8 cellular contexts compared by ENCODE assay signal in the genomic region with DNA sequence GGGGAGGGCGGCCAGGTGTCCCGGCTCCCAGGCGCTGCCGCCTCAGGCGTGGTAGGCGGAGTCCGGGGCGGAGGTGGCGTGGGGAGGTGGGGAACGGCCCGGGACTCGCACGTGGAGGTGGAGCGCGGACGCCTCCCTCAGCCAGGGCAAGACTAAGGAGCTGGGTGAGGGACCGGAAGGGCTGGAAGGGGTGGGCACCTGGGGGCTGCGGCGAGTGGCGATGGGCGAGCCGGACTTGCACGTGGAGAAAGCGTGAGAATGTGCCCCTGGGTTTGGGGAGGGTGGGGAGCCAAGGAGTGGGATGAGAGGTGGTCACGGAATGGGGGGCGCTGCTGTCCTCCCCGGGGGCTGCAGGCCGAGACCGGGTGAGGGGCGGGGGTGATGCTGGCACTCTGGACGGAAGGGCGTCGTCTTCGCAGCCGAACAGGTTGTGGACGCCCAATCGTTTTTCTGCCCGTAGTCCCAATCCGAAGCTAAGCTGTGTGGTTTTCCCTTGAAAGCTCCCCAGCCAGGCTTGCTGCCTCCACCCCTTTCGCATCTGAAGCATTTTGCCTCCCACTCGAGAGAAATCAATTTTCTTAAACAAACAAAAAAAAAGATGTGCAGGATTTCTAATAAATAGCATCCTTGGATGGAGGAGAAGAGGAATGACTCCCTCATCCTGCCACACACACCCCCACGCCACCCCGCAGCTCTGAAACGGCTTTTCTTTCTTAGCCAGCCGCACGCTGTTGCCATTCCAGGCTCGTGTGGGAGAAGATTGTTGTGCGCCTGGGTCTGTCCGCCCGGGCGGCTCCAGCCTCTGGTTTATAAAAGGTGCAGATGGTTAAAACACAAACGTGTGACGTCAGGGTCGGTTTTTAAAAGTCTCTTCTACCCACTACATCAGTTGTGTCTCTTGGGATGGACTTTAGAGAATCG.
DNase-seq lines count a peak whose midpoint lies in the region; ATAC-seq and TF ChIP-seq lines count a peak whose summit lies in the region.

No MANE protein-coding gene starts in this region.

- no peaks in the 10 kb centered on the region for H3K36me3 ChIP-seq in tibial artery

- ATAC-seq in GM19023 (IDR thresholded peaks at IDR 0.05; ENCODE audit: unreplicated experiment) (peak; percentile 52), HG03097 (IDR thresholded peaks at IDR 0.05; ENCODE audit: low FRiP score, unreplicated experiment) (peak; percentile 51)
- ATAC-seq in activated CD8-positive, alpha-beta memory T cell treated with anti-CD3 and anti-CD28 coated beads, Interleukin-2, amount 10 ng/mL, durations not matched to agents 7 days and 5 days: peak; percentile 72
- peak in 1 of 2 donors; percentile 77 for ATAC-seq in natural killer cell treated with Interleukin-12 subunit alpha and Interleukin-12 subunit beta and Interleukin-15 and Interleukin-18, amount 100 ng/mL, for 72 hours

- peak overlapping the region; percentile 77 to 85 for H3K27ac ChIP-seq in tibial artery

- intact Hi-C loops in CD14-positive monocyte (cut with micrococcal nuclease): no loop called here
- intact Hi-C loops in tibial artery (cut with DNase I; ENCODE audit: low total_unique reads): no loop called here

- H3K4me3 Mint-ChIP-seq in CD14-positive monocyte: peak overlapping the region; percentile 83 to 91
- peak overlapping the region; percentile 78 for H3K4me3 Mint-ChIP-seq in activated CD8-positive, alpha-beta memory T cell treated with anti-CD3 and anti-CD28 coated beads, Interleukin-2, amount 10 ng/mL, durations not matched to agents 7 days and 5 days
- H3K4me3 Mint-ChIP-seq in natural killer cell treated with Interleukin-12 subunit alpha and Interleukin-12 subunit beta and Interleukin-15 and Interleukin-18, amount 100 ng/mL, for 72 hours: peak overlapping the region; percentile 88

- peak overlapping the region in 2 of 7 donors; percentile 14 to 46 for H3K27ac Mint-ChIP-seq in CD14-positive monocyte
- H3K27ac Mint-ChIP-seq in activated CD8-positive, alpha-beta memory T cell treated with anti-CD3 and anti-CD28 coated beads, Interleukin-2, amount 10 ng/mL, durations not matched to agents 7 days and 5 days: peak overlapping the region; percentile 78
- peak overlapping the region; percentile 26 to 82 for H3K27ac Mint-ChIP-seq in natural killer cell treated with Interleukin-12 subunit alpha and Interleukin-12 subunit beta and Interleukin-15 and Interleukin-18, amount 100 ng/mL, for 72 hours

- peak overlapping the region; percentile 71 for H3K4me3 ChIP-seq in fibroblast of pulmonary artery (replicated peaks; ENCODE audit: low read depth, low read length)
- peak overlapping the region; percentile 83 to 97 for H3K4me3 ChIP-seq in tibial artery

- CTCF ChIA-PET in activated CD8-positive, alpha-beta memory T cell treated with anti-CD3 and anti-CD28 coated beads, Interleukin-2, amount 10 ng/mL, durations not matched to agents 7 days and 5 days (lab: Charles Lee): interaction anchor here (1.1 kb wide), 1 partner anchor 63 kb away, joined by 3 read pairs; the partner anchor contains the start of gene ANKRD28

- TF ChIP-seq CTCF in CD14-positive monocyte (IDR thresholded peaks at IDR 0.05): no peak
- no peak for TF ChIP-seq CTCF in fibroblast of pulmonary artery (IDR thresholded peaks at IDR 0.05; ENCODE audit: low read length, missing control alignments)
- TF ChIP-seq CTCF in tibial artery (IDR thresholded peaks at IDR 0.05): no peak

- H3K27me3 Mint-ChIP-seq in CD14-positive monocyte (ENCODE audit: low read depth in 3 of 3): peaks cover 18 to 24% (median 19%) of the 10 kb centered on the region in 3 donors
- no peaks in the 10 kb centered on the region for H3K27me3 Mint-ChIP-seq in activated CD8-positive, alpha-beta memory T cell treated with anti-CD3 and anti-CD28 coated beads, Interleukin-2, amount 10 ng/mL, durations not matched to agents 7 days and 5 days
- H3K27me3 Mint-ChIP-seq in natural killer cell treated with Interleukin-12 subunit alpha and Interleukin-12 subunit beta and Interleukin-15 and Interleukin-18, amount 100 ng/mL, for 72 hours: peaks cover 2 to 8% of the 10 kb centered on the region in 2 donors

- no peaks in the 10 kb centered on the region for H3K27me3 ChIP-seq in tibial artery

- no peaks in the 10 kb centered on the region for H3K9me3 ChIP-seq in tibial artery

- DNase-seq in CD14-positive monocyte (ENCODE audit: low spot score): no peak
- peak; percentile 42 for DNase-seq in NCI-H345 treated with DMSO at 0.1 percent for 48 hours (lab: John Stamatoyannopoulos, UW; ENCODE audit: unreplicated experiment)
- peak; percentile 43 for DNase-seq in activated CD8-positive, alpha-beta memory T cell treated with anti-CD3 and anti-CD28 coated beads, Interleukin-2, amount 10 ng/mL, durations not matched to agents 7 days and 5 days
- peak; percentile 31 for DNase-seq in fibroblast of pulmonary artery (ENCODE audit: low read depth)
- DNase-seq in natural killer cell treated with Interleukin-12 subunit alpha and Interleukin-12 subunit beta and Interleukin-15 and Interleukin-18, amount 100 ng/mL, for 72 hours (ENCODE audit: low spot score): peak; percentile 67
- DNase-seq in tibial artery: peak in 1 of 2 donors; percentile 76

- H3K4me1 ChIP-seq in tibial artery: peaks cover 0 to 12% (median 7%) of the 10 kb centered on the region in 4 donors

- H3K9me3 Mint-ChIP-seq in CD14-positive monocyte: peaks cover 0 to 6% (median 1%) of the 10 kb centered on the region in 7 donors
- H3K9me3 Mint-ChIP-seq in activated CD8-positive, alpha-beta memory T cell treated with anti-CD3 and anti-CD28 coated beads, Interleukin-2, amount 10 ng/mL, durations not matched to agents 7 days and 5 days (ENCODE audit: low read depth): peaks cover 4% of the 10 kb centered on the region
- H3K9me3 Mint-ChIP-seq in natural killer cell treated with Interleukin-12 subunit alpha and Interleukin-12 subunit beta and Interleukin-15 and Interleukin-18, amount 100 ng/mL, for 72 hours: no peaks in the 10 kb centered on the region

- H3K4me1 Mint-ChIP-seq in CD14-positive monocyte: peaks cover 16% of the 10 kb centered on the region
- H3K4me1 Mint-ChIP-seq in activated CD8-positive, alpha-beta memory T cell treated with anti-CD3 and anti-CD28 coated beads, Interleukin-2, amount 10 ng/mL, durations not matched to agents 7 days and 5 days: peaks cover 39% of the 10 kb centered on the region
- peaks cover 9 to 14% of the 10 kb centered on the region in 2 donors for H3K4me1 Mint-ChIP-seq in natural killer cell treated with Interleukin-12 subunit alpha and Interleukin-12 subunit beta and Interleukin-15 and Interleukin-18, amount 100 ng/mL, for 72 hours (ENCODE audit: low read depth in 2 of 2)

- H3K36me3 Mint-ChIP-seq in CD14-positive monocyte: no peaks in the 10 kb centered on the region
- H3K36me3 Mint-ChIP-seq in activated CD8-positive, alpha-beta memory T cell treated with anti-CD3 and anti-CD28 coated beads, Interleukin-2, amount 10 ng/mL, durations not matched to agents 7 days and 5 days: peaks cover 19% of the 10 kb centered on the region
- peaks cover 6% of the 10 kb centered on the region for H3K36me3 Mint-ChIP-seq in natural killer cell treated with Interleukin-12 subunit alpha and Interleukin-12 subunit beta and Interleukin-15 and Interleukin-18, amount 100 ng/mL, for 72 hours
